Comparison of ENCODE assay signal across 8 cellular contexts in the genomic region with DNA sequence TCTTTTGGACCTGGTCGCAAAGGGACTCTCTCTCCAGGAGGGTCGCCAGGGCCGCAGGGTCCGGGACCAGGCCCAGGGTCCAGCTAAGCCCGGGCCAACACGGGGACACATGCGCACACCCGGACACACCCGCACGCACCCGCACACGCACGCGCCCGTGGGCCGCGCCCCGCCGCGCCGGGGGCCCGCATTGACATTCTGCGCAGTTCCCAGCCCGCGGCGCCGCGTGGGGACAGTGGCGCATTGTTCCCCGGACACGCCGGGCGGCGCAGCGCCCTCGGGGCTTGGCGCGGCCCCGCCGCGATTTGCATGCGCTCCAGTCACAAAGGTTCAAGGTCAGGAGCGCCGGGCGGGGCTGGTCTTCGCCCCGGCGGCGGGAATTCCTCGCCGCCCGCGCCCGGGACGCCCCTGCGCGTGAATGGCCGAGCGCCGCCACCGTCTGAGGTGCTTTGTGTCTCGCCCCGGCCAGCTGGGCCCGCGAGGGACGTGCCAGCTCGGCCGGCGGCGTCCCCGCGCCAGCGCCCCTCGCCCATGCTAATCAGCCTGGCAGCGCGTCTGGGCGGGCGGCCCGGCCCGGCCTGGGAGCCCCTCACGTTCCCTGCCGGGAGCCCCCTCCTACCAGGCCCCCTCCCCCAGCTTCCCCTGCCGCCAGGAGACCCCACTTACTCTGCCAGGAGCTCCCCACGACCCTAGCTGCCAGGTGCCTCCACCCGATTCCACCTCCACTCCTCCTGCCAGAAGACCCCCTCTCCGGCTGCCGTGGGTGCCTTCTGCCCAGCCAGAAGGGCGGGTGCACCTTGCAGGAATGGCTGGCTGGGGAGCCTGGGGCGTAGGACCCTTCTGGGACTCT. TPM values are rescaled to one million over a fixed set of nuclear protein-coding genes. Genes with fewer than 3 reads are reported as not detected.
DNase-seq lines count a peak whose midpoint lies in the region; ATAC-seq and TF ChIP-seq lines count a peak whose summit lies in the region.

No MANE protein-coding gene starts in this region.

- DNase-seq in BJ (ENCODE audit: low read depth) (no peak), left ventricle myocardium inferior (peak; percentile 74), ovary (peak; percentile 82 to 90 (median 84)), EL (no peak)
- DNase-seq in activated CD4-positive, CD25-positive, alpha-beta regulatory T cell (lab: John Stamatoyannopoulos, UW), result no peak

- TF ChIP-seq CTCF in BJ (IDR thresholded peaks at IDR 0.05; ENCODE audit: insufficient read depth, low read depth, low read length) (no peak), WI38 (IDR thresholded peaks at IDR 0.05; ENCODE audit: low read depth, low read length) (no peak), left ventricle myocardium inferior (IDR thresholded peaks at IDR 0.05; ENCODE audit: borderline replicate concordance) (peak; percentile 52), ovary (IDR thresholded peaks at IDR 0.05) (peak in 2 of 3 donors; percentile 47 to 52)

- peak overlapping the region; percentile 89 for H3K27ac ChIP-seq in left ventricle myocardium inferior (replicated peaks)
- peak overlapping the region; percentile 61 to 74 for H3K27ac ChIP-seq in ovary

- POLR2A ChIA-PET in BJ (lab: Charles Lee), result no interaction called here

- H3K4me1 ChIP-seq in left ventricle myocardium inferior (peaks cover 49% of the 10 kb centered on the region), ovary (ENCODE audit: insufficient read depth) (peaks cover 6% of the 10 kb centered on the region)

- peak; percentile 39 for TF ChIP-seq POLR2A in ovary (IDR thresholded peaks at IDR 0.05)

- no peaks in the 10 kb centered on the region for H3K27me3 ChIP-seq in BJ (ENCODE audit: control insufficient read depth, insufficient read depth, low read length)
- no peaks in the 10 kb centered on the region for H3K27me3 ChIP-seq in left ventricle myocardium inferior (ENCODE audit: low read depth)
- H3K27me3 ChIP-seq in ovary, result no peaks in the 10 kb centered on the region

- no peak for ATAC-seq in HG02973 (IDR thresholded peaks at IDR 0.05; ENCODE audit: unreplicated experiment)
- no peak for ATAC-seq in GM18858 (IDR thresholded peaks at IDR 0.05; ENCODE audit: unreplicated experiment)

- intact Hi-C loops in left ventricle myocardium inferior (cut with micrococcal nuclease), result no loop called here
- intact Hi-C loops in ovary (cut with DNase I), result no loop called here

- H3K36me3 ChIP-seq in BJ (ENCODE audit: control insufficient read depth, insufficient read depth, low read length) (no peaks in the 10 kb centered on the region), left ventricle myocardium inferior (no peaks in the 10 kb centered on the region), ovary (no peaks in the 10 kb centered on the region)

- H3K4me3 ChIP-seq in BJ (ENCODE audit: low read depth, low read length), result peak overlapping the region; percentile 20
- H3K4me3 ChIP-seq in WI38 (ENCODE audit: low read depth, low read length), result peak overlapping the region; percentile 39
- peak overlapping the region; percentile 68 for H3K4me3 ChIP-seq in left ventricle myocardium inferior
- peak overlapping the region; percentile 42 for H3K4me3 ChIP-seq in ovary

- TF ChIP-seq EP300 in ovary (IDR thresholded peaks at IDR 0.05), result no peak

- WGBS in ovary, 3 donors, result 4 to 8% (median 5%) methylated on average over 76 to 89 of the region's 89 CpGs

- H3K9me3 ChIP-seq in left ventricle myocardium inferior (replicated peaks) (no peaks in the 10 kb centered on the region), ovary (no peaks in the 10 kb centered on the region)

- CTCF ChIA-PET in BJ (lab: Yijun Ruan, JAX), result interaction anchor here (1.3 to 2.0 kb wide), 4 partner anchors 9 to 21 kb away, joined by 3 to 9 read pairs (median 6); no protein-coding TSS in a partner anchor

RNA-seq across cellular contexts. Expression of a gene that starts 50.5 kb away (rescaled TPM):
- polyA plus RNA-seq in BJ (2011; rRNA removed) (0.04 TPM in 1 of 2 replicates, not detected in the other), ovary (not detected)
- polyA minus RNA-seq in BJ (2011; rRNA and poly(A)+ RNA removed), result not detected in 2 replicates
- total RNA-seq in left ventricle myocardium inferior (not detected), ovary (1 to 10 TPM in 1 of 7 donors, under 1 TPM in 3, not detected in 3; 0.22 to 2.5 (median 0.59) TPM)

Comparison
In these comparisons a context has a peak if more than half of its experiments do, and no peak if none do; other contexts are left out.
1. DNase-seq: peak in left ventricle myocardium inferior (single experiment) and ovary (5 of 5); none in BJ (single experiment), EL (single experiment) and activated CD4-positive, CD25-positive, alpha-beta regulatory T cell (0 of 4).
2. CTCF ChIP-seq: peak in left ventricle myocardium inferior (single experiment) and ovary (2 of 3); none in BJ (single experiment) and WI38 (single experiment).
3. Peak in every context shown above with its lines, with median percentiles within 50 percentile points of each other: H3K4me3 ChIP-seq.